In the genomic region with DNA sequence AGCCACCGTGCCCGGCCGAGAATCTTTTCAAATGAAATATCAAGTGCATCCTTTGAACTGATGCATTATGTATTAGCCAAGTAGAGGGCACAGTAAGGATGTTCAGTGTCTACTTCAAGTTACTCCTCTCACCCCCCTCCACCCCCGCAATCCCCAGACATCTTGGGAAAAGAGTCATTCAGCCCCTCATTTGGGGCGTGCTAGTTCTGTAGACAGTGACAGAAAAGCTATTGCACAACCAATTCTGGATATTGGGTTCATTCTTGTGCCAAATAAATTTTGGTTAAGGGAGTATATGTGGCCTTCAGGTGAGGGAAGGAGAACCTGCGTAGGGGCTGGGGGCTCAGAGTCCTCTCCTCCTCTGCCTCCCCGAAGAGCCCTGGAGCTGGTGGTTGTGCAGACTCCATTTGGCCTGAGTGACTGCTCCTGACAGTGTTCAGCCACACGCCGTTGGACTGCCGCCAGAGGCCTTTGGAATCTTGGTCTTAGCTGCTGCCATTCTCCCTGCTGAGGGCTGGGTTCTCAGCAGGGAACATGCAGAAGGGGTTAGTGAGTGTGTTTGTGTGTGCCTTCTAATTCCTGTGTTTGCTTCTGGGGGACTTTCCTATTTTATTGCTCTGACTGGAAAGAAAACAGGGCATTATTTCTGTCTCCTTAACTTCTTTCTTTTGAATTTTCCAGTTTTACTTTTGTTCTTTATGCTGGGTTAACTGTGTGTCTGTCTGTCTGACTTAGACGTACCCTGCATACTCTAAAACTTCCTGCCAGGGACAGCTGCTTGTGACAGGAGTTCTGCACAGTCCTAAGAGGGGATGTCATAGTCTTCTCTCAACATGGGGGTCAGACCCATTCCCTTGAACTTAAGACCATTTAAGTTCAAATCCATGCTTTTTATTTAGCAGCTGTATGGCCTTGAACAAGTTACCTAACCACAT, we compare ENCODE assay signal across 8 cellular contexts. TPM values are rescaled to one million over a fixed set of nuclear protein-coding genes. Genes with fewer than 3 reads are reported as not detected.
A peak's percentile ranks its signal among the peaks of the same experiment; 100 is the strongest.
DNase-seq lines count a peak whose midpoint lies in the region; ATAC-seq and TF ChIP-seq lines count a peak whose summit lies in the region.

No MANE protein-coding gene starts in this region.

- no peak overlapping the region for H2BK120ac ChIP-seq in mesenchymal stem cell (ENCODE audit: low read depth, low read length)

- TF ChIP-seq POLR2A in uterus (IDR thresholded peaks at IDR 0.05), result no peak

- no peaks in the 10 kb centered on the region for H3K27me3 ChIP-seq in mesenchymal stem cell (ENCODE audit: control insufficient read depth in 1 of 2, insufficient read depth in 1 of 2, low read length in 2 of 2)
- H3K27me3 ChIP-seq in uterus, result no peaks in the 10 kb centered on the region

- H4K91ac ChIP-seq in mesenchymal stem cell (ENCODE audit: low read length), result no peak overlapping the region

- ATAC-seq in HG03196 (IDR thresholded peaks at IDR 0.05; ENCODE audit: unreplicated experiment) (no peak), GM21381 (IDR thresholded peaks at IDR 0.05; ENCODE audit: unreplicated experiment) (no peak)

- H3K4me1 ChIP-seq in mesenchymal stem cell (ENCODE audit: control insufficient read depth, insufficient read depth, low read depth, low read length) (peaks cover 5% of the 10 kb centered on the region), uterus (peaks cover 0 to 4% of the 10 kb centered on the region in 2 donors)

- H2BK15ac ChIP-seq in mesenchymal stem cell (ENCODE audit: low read depth, poor library complexity, severe bottlenecking), result no peak overlapping the region

- no peaks in the 10 kb centered on the region for H3K36me3 ChIP-seq in mesenchymal stem cell (ENCODE audit: control insufficient read depth in 1 of 2, insufficient read depth in 2 of 2, low read depth in 1 of 2, low read length in 2 of 2)
- H3K36me3 ChIP-seq in uterus, result no peaks in the 10 kb centered on the region

- no peak for TF ChIP-seq CTCF in choroid plexus epithelial cell (conservative IDR thresholded peaks at IDR 0.05; ENCODE audit: low read depth, low read length)
- no peak for TF ChIP-seq CTCF in uterus (IDR thresholded peaks at IDR 0.05)

- no peak overlapping the region for H3K18ac ChIP-seq in mesenchymal stem cell (ENCODE audit: low read depth in 1 of 2, low read length in 2 of 2)

- H3K4ac ChIP-seq in mesenchymal stem cell (ENCODE audit: low read depth in 1 of 2, low read length in 2 of 2), result no peak overlapping the region

- no peak overlapping the region for H3K4me2 ChIP-seq in mesenchymal stem cell (ENCODE audit: low read length, poor library complexity, severe bottlenecking)

- peak overlapping the region; percentile 49 for H3K27ac ChIP-seq in mesenchymal stem cell (ENCODE audit: low read length, poor library complexity, severe bottlenecking)
- H3K27ac ChIP-seq in uterus, result peak overlapping the region; percentile 47 to 75

- no peaks in the 10 kb centered on the region for H3K79me1 ChIP-seq in mesenchymal stem cell (replicated peaks; ENCODE audit: low read length, poor library complexity, severe bottlenecking)

- H4K8ac ChIP-seq in mesenchymal stem cell (ENCODE audit: low read length), result peak overlapping the region; percentile 76

- no peak overlapping the region for H2AFZ ChIP-seq in mesenchymal stem cell (ENCODE audit: low read depth, low read length)

- H2BK12ac ChIP-seq in mesenchymal stem cell (ENCODE audit: low read length in 2 of 2), result peak overlapping the region in 1 of 2 experiments; percentile 61

- H2AK5ac ChIP-seq in mesenchymal stem cell (ENCODE audit: low read length, severe bottlenecking), result no peak overlapping the region

- no peak overlapping the region for H2BK5ac ChIP-seq in mesenchymal stem cell (ENCODE audit: low read depth, low read length, poor library complexity, severe bottlenecking)

- no peak overlapping the region for H3K9ac ChIP-seq in mesenchymal stem cell (ENCODE audit: low read length)

- H3K14ac ChIP-seq in mesenchymal stem cell (ENCODE audit: low read length in 2 of 2), result no peak overlapping the region

- H3K4me3 ChIP-seq in choroid plexus epithelial cell (ENCODE audit: low read depth, low read length) (no peak overlapping the region), mesenchymal stem cell (ENCODE audit: insufficient read depth in 1 of 2, low read depth in 1 of 2, low read length in 2 of 2) (no peak overlapping the region), uterus (no peak overlapping the region)

- WGBS in mesenchymal stem cell, result 39% methylated on average over 8 of the region's 11 CpGs

- intact Hi-C loops in uterus (cut with DNase I; ENCODE audit: low total_unique reads), result no loop called here

- no peak overlapping the region for H3K23ac ChIP-seq in mesenchymal stem cell (ENCODE audit: low read length in 2 of 2)

- H3K9me3 ChIP-seq in mesenchymal stem cell (ENCODE audit: control insufficient read depth, low read length) (no peaks in the 10 kb centered on the region), uterus (no peaks in the 10 kb centered on the region)

- peak; percentile 11 for DNase-seq in NCI-H345 (lab: John Stamatoyannopoulos, UW)
- DNase-seq in NCI-H345 treated with DMSO at 0.1 percent for 48 hours (lab: John Stamatoyannopoulos, UW; ENCODE audit: unreplicated experiment), result no peak
- peak; percentile 97 for DNase-seq in choroid plexus epithelial cell (ENCODE audit: low read depth)
- DNase-seq in mesenchymal stem cell, result peak; percentile 80
- peak; percentile 78 to 80 for DNase-seq in uterus
- no peak for DNase-seq in SIG-M5 treated with dmso at 0.1 percent for 504 hours (lab: John Stamatoyannopoulos, UW; ENCODE audit: unreplicated experiment)

RNA-seq across cellular contexts. Expression of a gene that starts 21.0 kb away (rescaled TPM):
- polyA plus RNA-seq in mesenchymal stem cell (2013, experiment 1 of 2), result 1.1 TPM
- 1.2 TPM for polyA plus RNA-seq in mesenchymal stem cell (2013, experiment 2 of 2)
- 10 to 100 TPM in 3 of 4 donors, 1 to 10 TPM in 1; 6.7 to 63.0 (median 14.5) TPM for total RNA-seq in uterus

Comparison
In these comparisons a context has a peak if more than half of its experiments do, and no peak if none do; other contexts are left out.
1. DNase-seq: peak in NCI-H345 (single experiment), choroid plexus epithelial cell (single experiment), mesenchymal stem cell (single experiment) and uterus (2 of 2); none in NCI-H345 treated with DMSO at 0.1 percent for 48 hours (single experiment) and SIG-M5 treated with dmso at 0.1 percent for 504 hours (single experiment).